In the genomic region with DNA sequence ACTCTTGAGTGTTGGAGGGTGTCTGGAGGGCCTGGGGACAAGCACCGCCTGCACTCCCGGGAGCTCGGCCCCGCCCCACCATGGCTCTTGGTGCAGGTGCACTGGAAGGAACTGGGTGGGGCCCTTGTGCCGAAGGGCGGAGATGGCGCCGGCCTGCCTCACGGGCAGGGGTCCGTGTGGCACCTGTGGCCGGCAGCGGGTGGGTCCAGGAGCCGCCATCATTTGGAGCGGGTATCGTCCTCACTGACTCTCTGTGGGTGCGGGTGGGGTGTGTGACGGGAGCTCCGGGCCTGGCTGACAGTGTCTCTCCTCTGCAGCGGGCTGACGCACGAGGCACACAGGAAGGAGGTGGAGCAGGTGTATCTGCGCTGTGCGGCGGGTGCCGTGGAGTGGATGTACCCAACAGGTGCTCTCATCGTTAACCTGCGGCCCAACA, we compare ENCODE assay signal across 11 cellular contexts. TPM values are rescaled to one million over a fixed set of nuclear protein-coding genes. Genes with fewer than 3 reads are reported as not detected.
DNase-seq lines count a peak whose midpoint lies in the region; ATAC-seq and TF ChIP-seq lines count a peak whose summit lies in the region.
"Had no signal": no experiment of that assay in that cellular context is flagged by ENCODE, and none has a peak within 500 bp of the region (broad histone marks: within the 10 kb centered on the region; RNA-seq: fewer than 3 reads in every experiment).

No MANE protein-coding gene starts in this region.

- no peak overlapping the region for H3K4me2 ChIP-seq in mesenchymal stem cell (ENCODE audit: low read length, poor library complexity, severe bottlenecking)

- H2BK12ac ChIP-seq in mesenchymal stem cell (ENCODE audit: low read length in 2 of 2) = peak overlapping the region in 1 of 2 experiments; percentile 51

- intact Hi-C loops in left ventricle myocardium inferior (cut with micrococcal nuclease) (no loop called here), uterus (cut with DNase I; ENCODE audit: low total_unique reads) (no loop called here), posterior vena cava (cut with DNase I) (no loop called here)

- H2BK120ac ChIP-seq in mesenchymal stem cell (ENCODE audit: low read depth, low read length) = no peak overlapping the region

- H3K36me3 ChIP-seq in right atrium auricular region = peaks cover 14% of the 10 kb centered on the region
- H3K36me3 ChIP-seq in left ventricle myocardium inferior = peaks cover 16% of the 10 kb centered on the region
- peaks cover 50 to 58% of the 10 kb centered on the region in 2 experiments for H3K36me3 ChIP-seq in mesenchymal stem cell (ENCODE audit: control insufficient read depth in 1 of 2, insufficient read depth in 2 of 2, low read depth in 1 of 2, low read length in 2 of 2)
- H3K36me3 ChIP-seq in uterus = no peaks in the 10 kb centered on the region

- H4K91ac ChIP-seq in mesenchymal stem cell (ENCODE audit: low read length) = no peak overlapping the region

- H3K4me3 ChIP-seq in right atrium auricular region = no peak overlapping the region
- H3K4me3 ChIP-seq in left ventricle myocardium inferior = no peak overlapping the region
- peak overlapping the region; percentile 46 for H3K4me3 ChIP-seq in WI38 (ENCODE audit: low read depth, low read length)
- H3K4me3 ChIP-seq in mesenchymal stem cell (ENCODE audit: insufficient read depth in 1 of 2, low read depth in 1 of 2, low read length in 2 of 2) = peak overlapping the region in 1 of 2 experiments; percentile 73
- no peak overlapping the region for H3K4me3 ChIP-seq in uterus

- no peak for ATAC-seq in stimulated activated naive B cell treated with anti-CD40 and anti-IgM and Interleukin-4, amounts not matched to agents 10 μg/mL and 1 μg/mL and 100 μg/mL, for 72 hours (replicated peaks)

- peak overlapping the region; percentile 4 to 46 for H3K18ac ChIP-seq in mesenchymal stem cell (ENCODE audit: low read depth in 1 of 2, low read length in 2 of 2)

- peaks cover 29 to 46% of the 10 kb centered on the region in 2 donors for H3K36me3 Mint-ChIP-seq in stimulated activated naive B cell treated with anti-CD40 and anti-IgM and Interleukin-4, amounts not matched to agents 10 μg/mL and 1 μg/mL and 100 μg/mL, for 72 hours

- H3K4me3 Mint-ChIP-seq in stimulated activated naive B cell treated with anti-CD40 and anti-IgM and Interleukin-4, amounts not matched to agents 10 μg/mL and 1 μg/mL and 100 μg/mL, for 72 hours = no peak overlapping the region

- TF ChIP-seq CTCF in right atrium auricular region (IDR thresholded peaks at IDR 0.05) (no peak), left ventricle myocardium inferior (IDR thresholded peaks at IDR 0.05; ENCODE audit: borderline replicate concordance) (no peak), WI38 (IDR thresholded peaks at IDR 0.05; ENCODE audit: low read depth, low read length) (no peak), uterus (IDR thresholded peaks at IDR 0.05) (no peak)

- H2BK15ac ChIP-seq in mesenchymal stem cell (ENCODE audit: low read depth, poor library complexity, severe bottlenecking) = peak overlapping the region; percentile 68

- DNase-seq in right atrium auricular region (ENCODE audit: low spot score) (no peak), left ventricle myocardium inferior (no peak), mesenchymal stem cell (no peak), uterus (no peak), NAMALWA (ENCODE audit: low spot score) (no peak), posterior vena cava (ENCODE audit: low spot score) (no peak)
- no peak for DNase-seq in stimulated activated naive B cell treated with anti-CD40 and anti-IgM and Interleukin-4, amounts not matched to agents 10 μg/mL and 1 μg/mL and 100 μg/mL, for 72 hours
- DNase-seq: CD4-positive, CD25-positive, alpha-beta regulatory T cell; effector CD4-positive, alpha-beta T cell; NCI-H446 treated with DMSO at 0.1 percent for 48 hours had no signal

- peaks cover 29 to 52% of the 10 kb centered on the region in 2 donors for H3K4me1 Mint-ChIP-seq in stimulated activated naive B cell treated with anti-CD40 and anti-IgM and Interleukin-4, amounts not matched to agents 10 μg/mL and 1 μg/mL and 100 μg/mL, for 72 hours

- WGBS in mesenchymal stem cell = 96% methylated on average over 27 of the region's 27 CpGs

- TF ChIP-seq POLR2A in uterus (IDR thresholded peaks at IDR 0.05) = no peak

- H3K4ac ChIP-seq in mesenchymal stem cell (ENCODE audit: low read depth in 1 of 2, low read length in 2 of 2) = no peak overlapping the region

- H3K4me1 ChIP-seq in right atrium auricular region (peaks cover 0 to 86% of the 10 kb centered on the region in 2 donors), left ventricle myocardium inferior (peaks cover 89% of the 10 kb centered on the region), mesenchymal stem cell (ENCODE audit: control insufficient read depth, insufficient read depth, low read depth, low read length) (peaks cover 75% of the 10 kb centered on the region), uterus (peaks cover 3 to 10% of the 10 kb centered on the region in 2 donors)

- peak overlapping the region; percentile 99 for H2AK5ac ChIP-seq in mesenchymal stem cell (ENCODE audit: low read length, severe bottlenecking)

- H3K23ac ChIP-seq in mesenchymal stem cell (ENCODE audit: low read length in 2 of 2) = no peak overlapping the region

- H4K8ac ChIP-seq in mesenchymal stem cell (ENCODE audit: low read length) = no peak overlapping the region

- H3K9ac ChIP-seq in mesenchymal stem cell (ENCODE audit: low read length) = peak overlapping the region; percentile 92

- H2BK5ac ChIP-seq in mesenchymal stem cell (ENCODE audit: low read depth, low read length, poor library complexity, severe bottlenecking) = peak overlapping the region; percentile 14

- H3K27me3 Mint-ChIP-seq in stimulated activated naive B cell treated with anti-CD40 and anti-IgM and Interleukin-4, amounts not matched to agents 10 μg/mL and 1 μg/mL and 100 μg/mL, for 72 hours = no peaks in the 10 kb centered on the region

- no peaks in the 10 kb centered on the region for H3K9me3 ChIP-seq in right atrium auricular region
- no peaks in the 10 kb centered on the region for H3K9me3 ChIP-seq in left ventricle myocardium inferior (replicated peaks)
- no peaks in the 10 kb centered on the region for H3K9me3 ChIP-seq in mesenchymal stem cell (ENCODE audit: control insufficient read depth, low read length)
- no peaks in the 10 kb centered on the region for H3K9me3 ChIP-seq in uterus

- H3K79me1 ChIP-seq in mesenchymal stem cell (replicated peaks; ENCODE audit: low read length, poor library complexity, severe bottlenecking) = peaks cover 20% of the 10 kb centered on the region

- H3K27me3 ChIP-seq in right atrium auricular region (no peaks in the 10 kb centered on the region), left ventricle myocardium inferior (ENCODE audit: low read depth) (peaks cover 5% of the 10 kb centered on the region), mesenchymal stem cell (ENCODE audit: control insufficient read depth in 1 of 2, insufficient read depth in 1 of 2, low read length in 2 of 2) (no peaks in the 10 kb centered on the region), uterus (no peaks in the 10 kb centered on the region)

- H3K14ac ChIP-seq in mesenchymal stem cell (ENCODE audit: low read length in 2 of 2) = no peak overlapping the region

- H2AFZ ChIP-seq in mesenchymal stem cell (ENCODE audit: low read depth, low read length) = no peak overlapping the region

- no peaks in the 10 kb centered on the region for H3K9me3 Mint-ChIP-seq in stimulated activated naive B cell treated with anti-CD40 and anti-IgM and Interleukin-4, amounts not matched to agents 10 μg/mL and 1 μg/mL and 100 μg/mL, for 72 hours

- H3K27ac Mint-ChIP-seq in stimulated activated naive B cell treated with anti-CD40 and anti-IgM and Interleukin-4, amounts not matched to agents 10 μg/mL and 1 μg/mL and 100 μg/mL, for 72 hours = no peak overlapping the region

- H3K27ac ChIP-seq in right atrium auricular region (peak overlapping the region; percentile 83 to 91), left ventricle myocardium inferior (replicated peaks) (no peak overlapping the region), mesenchymal stem cell (ENCODE audit: low read length, poor library complexity, severe bottlenecking) (peak overlapping the region; percentile 16), uterus (peak overlapping the region; percentile 64 to 80)

RNA-seq across cellular contexts. Expression of a gene that starts 5.2 kb away (rescaled TPM):
- total RNA-seq in right atrium auricular region (100 to 1,000 TPM in 1 of 2 donors, 10 to 100 TPM in 1; 62.9 to 104 TPM), left ventricle myocardium inferior (75.2 TPM), uterus (10 to 100 TPM; 25.0 to 44.4 (median 35.8) TPM), posterior vena cava (100 to 1,000 TPM in 1 of 2 donors, 10 to 100 TPM in 1; 80.5 to 101 TPM)
- 15.1 TPM for polyA plus RNA-seq in mesenchymal stem cell (2013, experiment 1 of 2)
- 14.1 TPM for polyA plus RNA-seq in mesenchymal stem cell (2013, experiment 2 of 2)
